ENCODE assay signal across 1 cellular context in genomic region chr16:87278191-87279093, GRCh38.
TF ChIP-seq lines count a peak whose summit lies in the region.

No MANE protein-coding gene starts in this region.

TF ChIP-seq in HepG2, 621 proteins besides CTCF, POLR2A, EP300 and RAD21 (continued from another document):
- TF ChIP-seq ZBTB4 (CRISPR knock-in tag; IDR thresholded peaks at IDR 0.05; ENCODE audit: borderline replicate concordance) (peak; percentile 74; the same call in 1 of the 2 replicates), SATB2 (CRISPR knock-in tag; IDR thresholded peaks at IDR 0.05) (no peak), KAT2B (IDR thresholded peaks at IDR 0.05; ENCODE audit: borderline replicate concordance, low read depth, low read length) (no peak), ZNF335 (CRISPR knock-in tag; IDR thresholded peaks at IDR 0.05) (no peak), ZNF709 (CRISPR knock-in tag; IDR thresholded peaks at IDR 0.05) (no peak), TP53 (CRISPR knock-in tag; conservative IDR thresholded peaks at IDR 0.05) (no peak), SRSF9 (IDR thresholded peaks at IDR 0.05; ENCODE audit: borderline replicate concordance, insufficient read depth, low read depth, low read length, poor library complexity, severe bottlenecking) (no peak), MTA1 (CRISPR knock-in tag; IDR thresholded peaks at IDR 0.05; ENCODE audit: borderline replicate concordance) (no peak), ZNF772 (CRISPR knock-in tag; IDR thresholded peaks at IDR 0.05) (peak; percentile 58; the same call in 1 of the 2 replicates), MLLT10 (CRISPR knock-in tag; IDR thresholded peaks at IDR 0.05) (no peak), NRL (CRISPR knock-in tag; IDR thresholded peaks at IDR 0.05; ENCODE audit: borderline replicate concordance) (no peak), ZNF501 (CRISPR knock-in tag; IDR thresholded peaks at IDR 0.05) (peak; percentile 84), THAP8 (CRISPR knock-in tag; IDR thresholded peaks at IDR 0.05; ENCODE audit: borderline replicate concordance) (no peak; the same call in 1 of the 2 replicates), ZNF773 (CRISPR knock-in tag; IDR thresholded peaks at IDR 0.05; ENCODE audit: borderline replicate concordance) (no peak), ZNF30 (CRISPR knock-in tag; IDR thresholded peaks at IDR 0.05) (no peak), USF2 (IDR thresholded peaks at IDR 0.05; ENCODE audit: low read depth, low read length) (no peak), USF2 (CRISPR knock-in tag; IDR thresholded peaks at IDR 0.05; ENCODE audit: borderline replicate concordance) (no peak), LBX2 (CRISPR knock-in tag; IDR thresholded peaks at IDR 0.05; ENCODE audit: borderline replicate concordance) (0 out of 2 replicates have a peak, but pooled peaks have one; percentile 52), U2AF2 (IDR thresholded peaks at IDR 0.05; ENCODE audit: low read depth, low read length) (no peak), MZF1 (CRISPR knock-in tag; IDR thresholded peaks at IDR 0.05; ENCODE audit: borderline replicate concordance) (no peak), ZBTB37 (CRISPR knock-in tag; IDR thresholded peaks at IDR 0.05) (no peak), MXD3 (CRISPR knock-in tag; IDR thresholded peaks at IDR 0.05) (peak; percentile 42; the same call in 1 of the 2 replicates), ZNF224 (CRISPR knock-in tag; IDR thresholded peaks at IDR 0.05) (no peak), ZFYVE20 (CRISPR knock-in tag; IDR thresholded peaks at IDR 0.05; ENCODE audit: borderline replicate concordance, low read depth) (no peak)
